In genomic region chr12:6786416-6787094, GRCh38 we compare ENCODE assay signal across 1 cellular context.
TF ChIP-seq lines count a peak whose summit lies in the region.

No MANE protein-coding gene starts in this region.

TF ChIP-seq in GM23338, 12 proteins besides CTCF, POLR2A, EP300 and RAD21:
- no peak for TF ChIP-seq POLR2AphosphoS5 (IDR thresholded peaks at IDR 0.05; ENCODE audit: low read depth)
- no peak for TF ChIP-seq CREB1 (CRISPR knock-in tag; IDR thresholded peaks at IDR 0.05; ENCODE audit: low read depth)
- TF ChIP-seq ZNF331 (CRISPR knock-in tag; IDR thresholded peaks at IDR 0.05; ENCODE audit: low read depth) = no peak
- TF ChIP-seq EZH2phosphoT487 (IDR thresholded peaks at IDR 0.05; ENCODE audit: unreplicated experiment) = no peak
- TF ChIP-seq STAT1 (IDR thresholded peaks at IDR 0.05; ENCODE audit: unreplicated experiment) = no peak
- TF ChIP-seq, protein P1, sequence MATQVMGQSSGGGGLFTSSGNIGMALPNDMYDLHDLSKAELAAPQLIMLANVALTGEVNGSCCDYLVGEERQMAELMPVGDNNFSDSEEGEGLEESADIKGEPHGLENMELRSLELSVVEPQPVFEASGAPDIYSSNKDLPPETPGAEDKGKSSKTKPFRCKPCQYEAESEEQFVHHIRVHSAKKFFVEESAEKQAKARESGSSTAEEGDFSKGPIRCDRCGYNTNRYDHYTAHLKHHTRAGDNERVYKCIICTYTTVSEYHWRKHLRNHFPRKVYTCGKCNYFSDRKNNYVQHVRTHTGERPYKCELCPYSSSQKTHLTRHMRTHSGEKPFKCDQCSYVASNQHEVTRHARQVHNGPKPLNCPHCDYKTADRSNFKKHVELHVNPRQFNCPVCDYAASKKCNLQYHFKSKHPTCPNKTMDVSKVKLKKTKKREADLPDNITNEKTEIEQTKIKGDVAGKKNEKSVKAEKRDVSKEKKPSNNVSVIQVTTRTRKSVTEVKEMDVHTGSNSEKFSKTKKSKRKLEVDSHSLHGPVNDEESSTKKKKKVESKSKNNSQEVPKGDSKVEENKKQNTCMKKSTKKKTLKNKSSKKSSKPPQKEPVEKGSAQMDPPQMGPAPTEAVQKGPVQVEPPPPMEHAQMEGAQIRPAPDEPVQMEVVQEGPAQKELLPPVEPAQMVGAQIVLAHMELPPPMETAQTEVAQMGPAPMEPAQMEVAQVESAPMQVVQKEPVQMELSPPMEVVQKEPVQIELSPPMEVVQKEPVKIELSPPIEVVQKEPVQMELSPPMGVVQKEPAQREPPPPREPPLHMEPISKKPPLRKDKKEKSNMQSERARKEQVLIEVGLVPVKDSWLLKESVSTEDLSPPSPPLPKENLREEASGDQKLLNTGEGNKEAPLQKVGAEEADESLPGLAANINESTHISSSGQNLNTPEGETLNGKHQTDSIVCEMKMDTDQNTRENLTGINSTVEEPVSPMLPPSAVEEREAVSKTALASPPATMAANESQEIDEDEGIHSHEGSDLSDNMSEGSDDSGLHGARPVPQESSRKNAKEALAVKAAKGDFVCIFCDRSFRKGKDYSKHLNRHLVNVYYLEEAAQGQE (IDR thresholded peaks at IDR 0.05; ENCODE audit: unreplicated experiment) = no peak
